In genomic region chr22:44811141-44811540, GRCh38 we compare ENCODE assay signal across 26 cellular contexts.
"Had no signal": no experiment of that assay in that cellular context is flagged by ENCODE, and none has a peak within 500 bp of the region (broad histone marks: within the 10 kb centered on the region; RNA-seq: fewer than 3 reads in every experiment).

No MANE protein-coding gene starts in this region.

- H3K4me3 ChIP-seq: MG63, Peyer's patch had no signal

- H3K27ac ChIP-seq: KMS-11, Peyer's patch, RWPE1 had no signal

- DNase-seq: activated B cell treated with CpG ODN at 0.5 μM for 24 hours; activated CD4-positive, alpha-beta T cell treated with anti-CD3 and anti-CD28 coated beads for 1 hour; activated CD4-positive, alpha-beta T cell treated with anti-CD3 and anti-CD28 coated beads, Interleukin-2, amount 10 ng/mL, durations not matched to agents 24 days and 14 days; activated CD4-positive, alpha-beta T cell treated with anti-CD3 and anti-CD28 coated beads, Interleukin-2, amount 50 U/mL, for 48 hours; activated effector memory CD4-positive, alpha-beta T cell treated with anti-CD3 and anti-CD28 coated beads, Interleukin-2, amount 50 U/mL, for 16 hours; activated naive CD4-positive, alpha-beta T cell treated with Interleukin-2 at 50 U/mL for 16 hours; activated naive CD8-positive, alpha-beta T cell treated with anti-CD3 and anti-CD28 coated beads, Interleukin-2, amount 50 U/mL, for 24 hours; activated T-cell treated with anti-CD3 and anti-CD28 coated beads, Interleukin-2, amount 50 U/mL, for 4 hours; amygdala; MG63; MV-4-11; NCI-H1092 treated with DMSO at 0.1 percent for 48 hours; NCI-H1417 treated with DMSO at 0.1 percent for 48 hours; NCI-H1694; NCI-H2029; NCI-H2107; NCI-H2171 treated with DMSO at 0.1 percent for 48 hours; NCI-H226; SHP77 treated with DMSO at 0.1 percent for 48 hours had no signal

- H3K36me3 ChIP-seq: MG63, Peyer's patch had no signal

- H3K9me3 ChIP-seq: Peyer's patch had no signal

- H3K27me3 Mint-ChIP-seq: activated CD4-positive, alpha-beta T cell treated with anti-CD3 and anti-CD28 coated beads, Interleukin-2, amount 10 ng/mL, durations not matched to agents 24 days and 14 days; activated naive CD8-positive, alpha-beta T cell treated with anti-CD3 and anti-CD28 coated beads, Interleukin-2, amount 50 U/mL, for 24 hours had no signal

- FAIRE-seq: astrocyte had no signal

- H3K4me3 Mint-ChIP-seq: activated B cell treated with CpG ODN at 0.5 μM for 24 hours; activated CD4-positive, alpha-beta T cell treated with anti-CD3 and anti-CD28 coated beads, Interleukin-2, amount 10 ng/mL, durations not matched to agents 24 days and 14 days; activated naive CD8-positive, alpha-beta T cell treated with anti-CD3 and anti-CD28 coated beads, Interleukin-2, amount 50 U/mL, for 24 hours; activated T-cell treated with anti-CD3 and anti-CD28 coated beads, Interleukin-2, amount 50 U/mL, for 4 hours; brain; T-helper 1 cell treated with Interleukin-12 subunit alpha and Interleukin-12 subunit beta and Interleukin-4 antibody, amounts not matched to agents 30 μg/mL and 1 μg/mL, for 36 hours had no signal

- H3K9ac ChIP-seq: KMS-11 had no signal

- ATAC-seq: activated naive CD8-positive, alpha-beta T cell treated with anti-CD3 and anti-CD28 coated beads, Interleukin-2, amount 50 U/mL, for 24 hours; activated T-cell treated with anti-CD3 and anti-CD28 coated beads, Interleukin-2, amount 50 U/mL, for 4 hours had no signal

- H3K36me3 Mint-ChIP-seq: activated naive CD4-positive, alpha-beta T cell treated with anti-CD3 and anti-CD28 coated beads, Interleukin-2, amount 50 U/mL, for 72 hours had no signal

- H3K27me3 ChIP-seq: MG63, Peyer's patch had no signal

- H3K4me1 Mint-ChIP-seq: activated B cell treated with CpG ODN at 0.5 μM for 24 hours; activated naive CD8-positive, alpha-beta T cell treated with anti-CD3 and anti-CD28 coated beads, Interleukin-2, amount 50 U/mL, for 24 hours had no signal

- H3K4me2 ChIP-seq: KMS-11 had no signal

- H3K4me1 ChIP-seq: Peyer's patch had no signal

- H3K27ac Mint-ChIP-seq: activated B cell treated with CpG ODN at 0.5 μM for 24 hours; activated CD4-positive, alpha-beta T cell treated with anti-CD3 and anti-CD28 coated beads, Interleukin-2, amount 10 ng/mL, durations not matched to agents 24 days and 14 days; activated naive CD8-positive, alpha-beta T cell treated with anti-CD3 and anti-CD28 coated beads, Interleukin-2, amount 50 U/mL, for 24 hours; T-helper 1 cell treated with Interleukin-12 subunit alpha and Interleukin-12 subunit beta and Interleukin-4 antibody, amounts not matched to agents 30 μg/mL and 1 μg/mL, for 36 hours had no signal

- H3K9me3 Mint-ChIP-seq: activated B cell treated with CpG ODN at 0.5 μM for 24 hours; activated CD4-positive, alpha-beta T cell treated with anti-CD3 and anti-CD28 coated beads, Interleukin-2, amount 10 ng/mL, durations not matched to agents 24 days and 14 days; activated naive CD8-positive, alpha-beta T cell treated with anti-CD3 and anti-CD28 coated beads, Interleukin-2, amount 50 U/mL, for 24 hours; activated T-cell treated with anti-CD3 and anti-CD28 coated beads, Interleukin-2, amount 50 U/mL, for 4 hours; T-helper 1 cell treated with Interleukin-12 subunit alpha and Interleukin-12 subunit beta and Interleukin-4 antibody, amounts not matched to agents 30 μg/mL and 1 μg/mL, for 36 hours had no signal
